In genomic region chr3:52742418-52743041, GRCh38 we compare ENCODE assay signal across 9 cellular contexts. TPM values are rescaled to one million over a fixed set of nuclear protein-coding genes. Genes with fewer than 3 reads are reported as not detected.
DNase-seq lines count a peak whose midpoint lies in the region; ATAC-seq and TF ChIP-seq lines count a peak whose summit lies in the region.
"Had no signal": no experiment of that assay in that cellular context is flagged by ENCODE, and none has a peak within 500 bp of the region (broad histone marks: within the 10 kb centered on the region; RNA-seq: fewer than 3 reads in every experiment).

No MANE protein-coding gene starts in this region.

- ATAC-seq in CD4-positive, CD25-positive, alpha-beta regulatory T cell (ENCODE audit: low read depth in 2 of 2) = no peak
- peak; percentile 53 for ATAC-seq in activated CD8-positive, alpha-beta T cell treated with anti-CD3 and anti-CD28 coated beads, Interleukin-2, amount 10 ng/mL, durations not matched to agents 7 days and 5 days
- ATAC-seq in HG02642 (IDR thresholded peaks at IDR 0.05; ENCODE audit: poor library complexity, unreplicated experiment) (no peak), HG03520 (IDR thresholded peaks at IDR 0.05; ENCODE audit: unreplicated experiment) (no peak)

- peak in 2 of 3 donors; percentile 29 to 56 for DNase-seq in CD4-positive, CD25-positive, alpha-beta regulatory T cell
- peak; percentile 26 for DNase-seq in activated CD8-positive, alpha-beta T cell treated with anti-CD3 and anti-CD28 coated beads, Interleukin-2, amount 10 ng/mL, durations not matched to agents 7 days and 5 days
- peak; percentile 4 for DNase-seq in iPS DF 6.9 (ENCODE audit: low read depth, low spot score)
- DNase-seq in type B pancreatic cell (ENCODE audit: extremely low spot score, unreplicated experiment) = no peak
- no peak for DNase-seq in NCI-H1092 (lab: John Stamatoyannopoulos, UW)
- DNase-seq: left cardiac atrium had no signal

- POLR2A ChIA-PET in HEK293 (lab: Yijun Ruan, JAX) = no interaction called here
- POLR2A ChIA-PET in activated CD8-positive, alpha-beta T cell treated with anti-CD3 and anti-CD28 coated beads, Interleukin-2, amount 10 ng/mL, durations not matched to agents 7 days and 5 days (lab: Charles Lee) = no interaction called here

- H3K4me3 Mint-ChIP-seq in CD4-positive, CD25-positive, alpha-beta regulatory T cell = no peak overlapping the region
- H3K4me3 Mint-ChIP-seq in activated CD8-positive, alpha-beta T cell treated with anti-CD3 and anti-CD28 coated beads, Interleukin-2, amount 10 ng/mL, durations not matched to agents 7 days and 5 days = no peak overlapping the region
- H3K4me3 Mint-ChIP-seq in type B pancreatic cell = no peak overlapping the region

- H3K27me3 ChIP-seq in CD4-positive, CD25-positive, alpha-beta regulatory T cell (ENCODE audit: control insufficient read depth, insufficient read depth, low read length) = no peaks in the 10 kb centered on the region
- no peaks in the 10 kb centered on the region for H3K27me3 ChIP-seq in iPS DF 6.9 (ENCODE audit: control insufficient read depth, insufficient read depth, low read length)

- no CpG with 5 or more reads among the region's 3 CpGs for WGBS in iPS DF 6.9 (ENCODE audit: insufficient coverage, insufficient read length)

- no peak overlapping the region for H3K27ac Mint-ChIP-seq in CD4-positive, CD25-positive, alpha-beta regulatory T cell
- H3K27ac Mint-ChIP-seq in activated CD8-positive, alpha-beta T cell treated with anti-CD3 and anti-CD28 coated beads, Interleukin-2, amount 10 ng/mL, durations not matched to agents 7 days and 5 days = no peak overlapping the region
- no peak overlapping the region for H3K27ac Mint-ChIP-seq in type B pancreatic cell

- H3K27me3 Mint-ChIP-seq in CD4-positive, CD25-positive, alpha-beta regulatory T cell = no peaks in the 10 kb centered on the region
- no peaks in the 10 kb centered on the region for H3K27me3 Mint-ChIP-seq in activated CD8-positive, alpha-beta T cell treated with anti-CD3 and anti-CD28 coated beads, Interleukin-2, amount 10 ng/mL, durations not matched to agents 7 days and 5 days (ENCODE audit: low read depth)
- no peaks in the 10 kb centered on the region for H3K27me3 Mint-ChIP-seq in type B pancreatic cell

- H3K4me3 ChIP-seq in CD4-positive, CD25-positive, alpha-beta regulatory T cell (ENCODE audit: low read depth, low read length) = no peak overlapping the region
- H3K4me3 ChIP-seq in HEK293 (ENCODE audit: low read depth, low read length) (no peak overlapping the region), iPS DF 6.9 (ENCODE audit: low read length) (no peak overlapping the region)

- no peaks in the 10 kb centered on the region for H3K9me3 ChIP-seq in CD4-positive, CD25-positive, alpha-beta regulatory T cell (ENCODE audit: control insufficient read depth in 2 of 2, low read length in 2 of 2)
- H3K9me3 ChIP-seq in HEK293 (ENCODE audit: control insufficient read depth, insufficient read depth, low read depth, low read length) (no peaks in the 10 kb centered on the region), iPS DF 6.9 (ENCODE audit: control insufficient read depth, insufficient read depth, low read length) (no peaks in the 10 kb centered on the region)

- H3K4me1 Mint-ChIP-seq in CD4-positive, CD25-positive, alpha-beta regulatory T cell = peaks cover 0 to 5% (median 0%) of the 10 kb centered on the region in 4 donors
- H3K4me1 Mint-ChIP-seq in activated CD8-positive, alpha-beta T cell treated with anti-CD3 and anti-CD28 coated beads, Interleukin-2, amount 10 ng/mL, durations not matched to agents 7 days and 5 days (ENCODE audit: low read depth) = no peaks in the 10 kb centered on the region
- H3K4me1 Mint-ChIP-seq in type B pancreatic cell (ENCODE audit: unreplicated experiment) = no peaks in the 10 kb centered on the region

- no peaks in the 10 kb centered on the region for H3K4me1 ChIP-seq in CD4-positive, CD25-positive, alpha-beta regulatory T cell (ENCODE audit: control insufficient read depth, insufficient read depth, low read length, poor library complexity, severe bottlenecking)
- no peaks in the 10 kb centered on the region for H3K4me1 ChIP-seq in HEK293 (ENCODE audit: control insufficient read depth, insufficient read depth, low read length)
- no peaks in the 10 kb centered on the region for H3K4me1 ChIP-seq in iPS DF 6.9 (ENCODE audit: control insufficient read depth, insufficient read depth, low read length)

- H3K27ac ChIP-seq in CD4-positive, CD25-positive, alpha-beta regulatory T cell (ENCODE audit: insufficient read depth, low read length, poor library complexity, severe bottlenecking) = no peak overlapping the region
- H3K27ac ChIP-seq in HEK293 (ENCODE audit: extremely low read depth, low read depth, low read length) (no peak overlapping the region), iPS DF 6.9 (ENCODE audit: low read length) (no peak overlapping the region)

- CTCF ChIA-PET in HEK293 (lab: Yijun Ruan, JAX) = interaction anchor here (0.6 kb wide), 2 partner anchors 59 to 337 kb away, joined by 3 read pairs; no protein-coding TSS in a partner anchor
- CTCF ChIA-PET in activated CD8-positive, alpha-beta T cell treated with anti-CD3 and anti-CD28 coated beads, Interleukin-2, amount 10 ng/mL, durations not matched to agents 7 days and 5 days (lab: Charles Lee) = interaction anchor here (0.6 to 1.5 kb wide), 9 partner anchors 18 to 332 kb away, joined by 3 to 8 read pairs (median 4); no protein-coding TSS in a partner anchor

- H3K9me3 Mint-ChIP-seq in CD4-positive, CD25-positive, alpha-beta regulatory T cell = no peaks in the 10 kb centered on the region
- H3K9me3 Mint-ChIP-seq in activated CD8-positive, alpha-beta T cell treated with anti-CD3 and anti-CD28 coated beads, Interleukin-2, amount 10 ng/mL, durations not matched to agents 7 days and 5 days (ENCODE audit: insufficient read depth) = no peaks in the 10 kb centered on the region
- H3K9me3 Mint-ChIP-seq in type B pancreatic cell = no peaks in the 10 kb centered on the region

- H3K36me3 ChIP-seq in CD4-positive, CD25-positive, alpha-beta regulatory T cell (ENCODE audit: control insufficient read depth, insufficient read depth, low read length) = peaks cover 53% of the 10 kb centered on the region
- H3K36me3 ChIP-seq in HEK293 (ENCODE audit: control insufficient read depth in 2 of 2, insufficient read depth in 1 of 2, low read length in 2 of 2) (peaks cover 54 to 89% of the 10 kb centered on the region in 2 experiments), iPS DF 6.9 (ENCODE audit: control insufficient read depth, insufficient read depth, low read length) (peaks cover 12% of the 10 kb centered on the region; the same call in 1 of the 2 replicates)

- H3K36me3 Mint-ChIP-seq in CD4-positive, CD25-positive, alpha-beta regulatory T cell = peaks cover 29% of the 10 kb centered on the region
- peaks cover 31% of the 10 kb centered on the region for H3K36me3 Mint-ChIP-seq in activated CD8-positive, alpha-beta T cell treated with anti-CD3 and anti-CD28 coated beads, Interleukin-2, amount 10 ng/mL, durations not matched to agents 7 days and 5 days (ENCODE audit: low read depth)
- peaks cover 25% of the 10 kb centered on the region for H3K36me3 Mint-ChIP-seq in type B pancreatic cell

- TF ChIP-seq CTCF in HEK293 (tag by site-specific recombination; IDR thresholded peaks at IDR 0.05) (no peak), type B pancreatic cell (conservative IDR thresholded peaks at IDR 0.05) (peak; percentile 72)

TF ChIP-seq in HEK293, 187 proteins besides CTCF, POLR2A, EP300 and RAD21 (continues in another document):
- TF ChIP-seq KLF10 (tag by site-specific recombination; IDR thresholded peaks at IDR 0.05) (no peak), ZNF366 (tag by site-specific recombination; conservative IDR thresholded peaks at IDR 0.05) (no peak), ZBTB7A (tag by site-specific recombination; IDR thresholded peaks at IDR 0.05; ENCODE audit: low read depth) (no peak), ZNF514 (tag by site-specific recombination; IDR thresholded peaks at IDR 0.05) (no peak), ZNF654 (tag by site-specific recombination; IDR thresholded peaks at IDR 0.05; ENCODE audit: low read depth) (peak; percentile 43), ZNF2 (tag by site-specific recombination; IDR thresholded peaks at IDR 0.05) (no peak)

RNA-seq across cellular contexts. Expression of gene NEK4, which starts 28.2 kb away (rescaled TPM):
- total RNA-seq in CD4-positive, CD25-positive, alpha-beta regulatory T cell = 13.9 TPM
- polyA plus RNA-seq in CD4-positive, CD25-positive, alpha-beta regulatory T cell = 1 to 10 TPM; 6.3 to 8.5 (median 7.2) TPM
- 10 to 100 TPM; 21.9 to 23.7 TPM for total RNA-seq in activated CD8-positive, alpha-beta T cell treated with anti-CD3 and anti-CD28 coated beads, Interleukin-2, amount 10 ng/mL, durations not matched to agents 7 days and 5 days
- total RNA-seq in type B pancreatic cell (ENCODE audit: low replicate concordance) = 38.3 and 47.2 TPM in 2 replicates

RNA-seq across cellular contexts. Expression of gene ITIH1, which starts 34.9 kb away (rescaled TPM):
- total RNA-seq in CD4-positive, CD25-positive, alpha-beta regulatory T cell = not detected
- not detected for polyA plus RNA-seq in CD4-positive, CD25-positive, alpha-beta regulatory T cell
- total RNA-seq in activated CD8-positive, alpha-beta T cell treated with anti-CD3 and anti-CD28 coated beads, Interleukin-2, amount 10 ng/mL, durations not matched to agents 7 days and 5 days = not detected
- total RNA-seq in type B pancreatic cell (ENCODE audit: low replicate concordance) = 8.0 and 12.2 TPM in 2 replicates
- total RNA-seq: left cardiac atrium had no signal

RNA-seq across cellular contexts. Expression of gene SPCS1, which starts 36.6 kb away (rescaled TPM):
- 57.6 TPM for total RNA-seq in CD4-positive, CD25-positive, alpha-beta regulatory T cell
- 100 to 1,000 TPM; 304 to 318 (median 312) TPM for polyA plus RNA-seq in CD4-positive, CD25-positive, alpha-beta regulatory T cell
- 100 to 1,000 TPM in 1 of 2 experiments, 10 to 100 TPM in 1; 96.1 to 105 TPM for total RNA-seq in activated CD8-positive, alpha-beta T cell treated with anti-CD3 and anti-CD28 coated beads, Interleukin-2, amount 10 ng/mL, durations not matched to agents 7 days and 5 days
- total RNA-seq in type B pancreatic cell (ENCODE audit: low replicate concordance) = 102 and 119 TPM in 2 replicates

RNA-seq across cellular contexts. Expression of gene GLT8D1, which starts 36.9 kb away (rescaled TPM):
- total RNA-seq in CD4-positive, CD25-positive, alpha-beta regulatory T cell = 26.6 TPM
- 10 to 100 TPM; 61.9 to 73.4 (median 68.1) TPM for polyA plus RNA-seq in CD4-positive, CD25-positive, alpha-beta regulatory T cell
- 10 to 100 TPM; 36.4 to 38.2 TPM for total RNA-seq in activated CD8-positive, alpha-beta T cell treated with anti-CD3 and anti-CD28 coated beads, Interleukin-2, amount 10 ng/mL, durations not matched to agents 7 days and 5 days
- 66.1 and 72.7 TPM in 2 replicates for total RNA-seq in type B pancreatic cell (ENCODE audit: low replicate concordance)

RNA-seq across cellular contexts. Expression of gene ITIH3, which starts 52.1 kb away (rescaled TPM):
- total RNA-seq in CD4-positive, CD25-positive, alpha-beta regulatory T cell = not detected
- polyA plus RNA-seq in CD4-positive, CD25-positive, alpha-beta regulatory T cell = 1 to 10 TPM in 1 of 4 donors, under 1 TPM in 1, not detected in 2; 0.63 to 1.5 TPM
- total RNA-seq in activated CD8-positive, alpha-beta T cell treated with anti-CD3 and anti-CD28 coated beads, Interleukin-2, amount 10 ng/mL, durations not matched to agents 7 days and 5 days = not detected
- 0.81 and 0.97 TPM in 2 replicates for total RNA-seq in type B pancreatic cell (ENCODE audit: low replicate concordance)

Comparison
In these comparisons a context has a peak if more than half of its experiments do, and no peak if none do; other contexts are left out.
1. DNase-seq: peak in CD4-positive, CD25-positive, alpha-beta regulatory T cell (2 of 3), activated CD8-positive, alpha-beta T cell treated with anti-CD3 and anti-CD28 coated beads, Interleukin-2, amount 10 ng/mL, durations not matched to agents 7 days and 5 days (single experiment) and iPS DF 6.9 (single experiment); none in type B pancreatic cell (single experiment) and NCI-H1092 (single experiment).